ENCODE assay signal across 20 cellular contexts in the genomic region with DNA sequence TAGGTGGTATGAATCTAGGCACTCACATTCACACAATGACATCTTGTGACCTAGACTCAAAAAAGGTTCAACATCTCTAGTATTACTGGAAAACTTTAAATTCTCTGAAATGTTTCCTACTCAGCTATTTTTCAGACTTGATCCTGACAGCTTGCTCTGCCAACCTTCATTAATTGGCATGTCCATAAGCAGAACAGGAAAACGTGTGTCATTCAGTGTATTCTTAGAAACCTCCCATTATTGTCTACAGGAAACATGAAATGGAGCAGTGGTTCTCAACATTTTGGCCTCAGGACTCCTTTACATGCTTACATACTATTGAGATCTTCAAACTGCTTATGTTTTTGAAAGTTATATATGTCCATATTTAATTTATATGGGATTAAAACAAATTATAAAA.
DNase-seq lines count a peak whose midpoint lies in the region; FAIRE-seq and TF ChIP-seq lines count a peak whose summit lies in the region.
"Had no signal": no experiment of that assay in that cellular context is flagged by ENCODE, and none has a peak within 500 bp of the region (broad histone marks: within the 10 kb centered on the region; RNA-seq: fewer than 3 reads in every experiment).

No MANE protein-coding gene starts in this region.

- no peak for FAIRE-seq in H54 (lab: Jason Lieb, UNC)

- TF ChIP-seq RAD21 in neural cell (conservative IDR thresholded peaks at IDR 0.05) = no peak

- H3K79me2 ChIP-seq in neural cell (replicated peaks; ENCODE audit: insufficient read depth, low read length) = no peaks in the 10 kb centered on the region

- TF ChIP-seq EP300 in neural cell (conservative IDR thresholded peaks at IDR 0.05; ENCODE audit: poor library complexity, severe bottlenecking) = peak; percentile 45

- no peak for TF ChIP-seq POLR2A in H54 (IDR thresholded peaks at IDR 0.05; ENCODE audit: low read depth, low read length)

- no peak overlapping the region for H3K4me2 ChIP-seq in neural cell (ENCODE audit: low read length)
- H3K4me2 ChIP-seq: GM23338, PC-9 had no signal

- no peaks in the 10 kb centered on the region for H3F3A ChIP-seq in neural cell (ENCODE audit: insufficient read depth, low read length, poor library complexity, severe bottlenecking)

- H3K27ac ChIP-seq in neural cell (ENCODE audit: low read length) = no peak overlapping the region
- H3K27ac ChIP-seq: PC-9, RWPE1 had no signal

- peak; percentile 27 for DNase-seq in NCI-H1694 treated with DMSO at 0.1 percent for 48 hours (lab: John Stamatoyannopoulos, UW)
- no peak for DNase-seq in NCI-H1694 (lab: John Stamatoyannopoulos, UW)
- peak; percentile 11 for DNase-seq in HT1080 (ENCODE audit: low read depth)
- peak; percentile 8 to 19 for DNase-seq in cardiac fibroblast (ENCODE audit: low read depth in 2 of 2)
- DNase-seq in C1 segment of cervical spinal cord (lab: John Stamatoyannopoulos, UW) = no peak
- no peak for DNase-seq in DMS79 treated with DMSO at 0.1 percent for 48 hours (lab: John Stamatoyannopoulos, UW)
- DNase-seq in H54 (ENCODE audit: insufficient read length, low spot score) = no peak
- DNase-seq: 8988T; CD4-positive, CD25-positive, alpha-beta regulatory T cell; COR-L47; DMS153; Karpas-422; NCI-H1092 treated with DMSO at 0.1 percent for 48 hours; NCI-H345; NCI-H526 treated with DMSO at 0.1 percent for 48 hours; PC-9; SIG-M5 had no signal

- no peaks in the 10 kb centered on the region for H4K20me1 ChIP-seq in neural cell (ENCODE audit: insufficient read depth)

- no peak overlapping the region for H2AFZ ChIP-seq in neural cell (ENCODE audit: low read depth, low read length)
- H2AFZ ChIP-seq: GM23338, PC-9 had no signal

- H3K4me3 ChIP-seq in cardiac fibroblast (replicated peaks in 1 of 2; ENCODE audit: low read depth in 2 of 2, low read length in 2 of 2) = no peak overlapping the region
- no peak overlapping the region for H3K4me3 ChIP-seq in neural cell (ENCODE audit: low read length)
- H3K4me3 ChIP-seq: GM23338, PC-9 had no signal

- no peaks in the 10 kb centered on the region for H3K27me3 ChIP-seq in neural cell (ENCODE audit: insufficient read depth, low read depth, low read length)

- no peaks in the 10 kb centered on the region for H3K36me3 ChIP-seq in neural cell (ENCODE audit: insufficient read depth, low read length)

- H3K9me2 ChIP-seq in neural cell (ENCODE audit: insufficient read depth, low read length) = no peaks in the 10 kb centered on the region

- H3K9me3 ChIP-seq in neural cell (ENCODE audit: low read length) = no peaks in the 10 kb centered on the region

- TF ChIP-seq CTCF in cardiac fibroblast (IDR thresholded peaks at IDR 0.05; ENCODE audit: low read depth, low read length) = no peak
- TF ChIP-seq CTCF in neural cell (IDR thresholded peaks at IDR 0.05; ENCODE audit: poor library complexity, severe bottlenecking) = no peak

- H3K9ac ChIP-seq in neural cell (ENCODE audit: low read length) = no peak overlapping the region

TF ChIP-seq in neural cell, 6 proteins besides CTCF, POLR2A, EP300 and RAD21:
- TF ChIP-seq, protein P1, sequence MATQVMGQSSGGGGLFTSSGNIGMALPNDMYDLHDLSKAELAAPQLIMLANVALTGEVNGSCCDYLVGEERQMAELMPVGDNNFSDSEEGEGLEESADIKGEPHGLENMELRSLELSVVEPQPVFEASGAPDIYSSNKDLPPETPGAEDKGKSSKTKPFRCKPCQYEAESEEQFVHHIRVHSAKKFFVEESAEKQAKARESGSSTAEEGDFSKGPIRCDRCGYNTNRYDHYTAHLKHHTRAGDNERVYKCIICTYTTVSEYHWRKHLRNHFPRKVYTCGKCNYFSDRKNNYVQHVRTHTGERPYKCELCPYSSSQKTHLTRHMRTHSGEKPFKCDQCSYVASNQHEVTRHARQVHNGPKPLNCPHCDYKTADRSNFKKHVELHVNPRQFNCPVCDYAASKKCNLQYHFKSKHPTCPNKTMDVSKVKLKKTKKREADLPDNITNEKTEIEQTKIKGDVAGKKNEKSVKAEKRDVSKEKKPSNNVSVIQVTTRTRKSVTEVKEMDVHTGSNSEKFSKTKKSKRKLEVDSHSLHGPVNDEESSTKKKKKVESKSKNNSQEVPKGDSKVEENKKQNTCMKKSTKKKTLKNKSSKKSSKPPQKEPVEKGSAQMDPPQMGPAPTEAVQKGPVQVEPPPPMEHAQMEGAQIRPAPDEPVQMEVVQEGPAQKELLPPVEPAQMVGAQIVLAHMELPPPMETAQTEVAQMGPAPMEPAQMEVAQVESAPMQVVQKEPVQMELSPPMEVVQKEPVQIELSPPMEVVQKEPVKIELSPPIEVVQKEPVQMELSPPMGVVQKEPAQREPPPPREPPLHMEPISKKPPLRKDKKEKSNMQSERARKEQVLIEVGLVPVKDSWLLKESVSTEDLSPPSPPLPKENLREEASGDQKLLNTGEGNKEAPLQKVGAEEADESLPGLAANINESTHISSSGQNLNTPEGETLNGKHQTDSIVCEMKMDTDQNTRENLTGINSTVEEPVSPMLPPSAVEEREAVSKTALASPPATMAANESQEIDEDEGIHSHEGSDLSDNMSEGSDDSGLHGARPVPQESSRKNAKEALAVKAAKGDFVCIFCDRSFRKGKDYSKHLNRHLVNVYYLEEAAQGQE (IDR thresholded peaks at IDR 0.05; ENCODE audit: borderline replicate concordance) = peak; percentile 61
- TF ChIP-seq SMC3 (conservative IDR thresholded peaks at IDR 0.05; ENCODE audit: poor library complexity) = no peak
- TF ChIP-seq POLR2AphosphoS5 (IDR thresholded peaks at IDR 0.05) = peak; percentile 29

Comparison
In these comparisons a context has a peak if more than half of its experiments do, and no peak if none do; other contexts are left out.
1. DNase-seq: peak in NCI-H1694 treated with DMSO at 0.1 percent for 48 hours (single experiment), HT1080 (single experiment) and cardiac fibroblast (2 of 2); none in NCI-H1694 (single experiment), C1 segment of cervical spinal cord (0 of 14), DMS79 treated with DMSO at 0.1 percent for 48 hours (single experiment) and H54 (single experiment).